In the genomic region with DNA sequence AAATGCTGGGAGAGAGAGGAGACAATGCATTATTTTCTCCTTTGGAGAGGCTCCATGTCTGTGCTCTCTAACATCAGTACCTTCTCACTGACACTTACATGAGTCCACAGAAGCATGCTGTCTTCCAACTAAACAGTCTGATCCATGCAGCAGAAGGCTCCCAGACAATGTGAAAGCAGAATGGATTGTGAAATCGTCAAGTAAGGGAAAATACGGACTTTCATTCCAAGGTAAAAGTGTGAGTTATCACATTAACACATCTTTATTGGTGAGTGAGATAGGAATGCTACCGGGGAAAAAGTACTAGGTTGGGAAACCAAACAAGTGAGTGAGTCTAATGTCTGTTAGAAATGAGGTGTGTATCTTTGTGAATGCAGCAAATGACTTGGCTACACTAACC, we compare ENCODE assay signal across 30 cellular contexts.
A peak's percentile ranks its signal among the peaks of the same experiment; 100 is the strongest.
DNase-seq lines count a peak whose midpoint lies in the region; ATAC-seq and TF ChIP-seq lines count a peak whose summit lies in the region.
"Had no signal": no experiment of that assay in that cellular context is flagged by ENCODE, and none has a peak within 500 bp of the region (broad histone marks: within the 10 kb centered on the region; RNA-seq: fewer than 3 reads in every experiment).

No MANE protein-coding gene starts in this region.

- H3K9me3 Mint-ChIP-seq in activated CD4-positive, alpha-beta T cell treated with anti-CD3 and anti-CD28 coated beads, Interleukin-2, amount 10 ng/mL, durations not matched to agents 7 days and 5 days, result no peaks in the 10 kb centered on the region
- H3K9me3 Mint-ChIP-seq: natural killer cell treated with Interleukin-12 subunit alpha and Interleukin-12 subunit beta and Interleukin-15 and Interleukin-18, amount 100 ng/mL, for 72 hours had no signal

- ATAC-seq in HG03095 (IDR thresholded peaks at IDR 0.05; ENCODE audit: unreplicated experiment), result no peak
- ATAC-seq in HG02938 (IDR thresholded peaks at IDR 0.05; ENCODE audit: unreplicated experiment), result no peak
- ATAC-seq: natural killer cell treated with Interleukin-12 subunit alpha and Interleukin-12 subunit beta and Interleukin-15 and Interleukin-18, amount 100 ng/mL, for 72 hours; Panc1; stimulated activated naive CD8-positive, alpha-beta T cell treated with anti-CD3 and anti-CD28 coated beads, Interleukin-15, Interleukin-2, amounts not matched to agents 100 U/mL and 50 U/mL, for 24 hours had no signal

- H3K27me3 ChIP-seq in left ventricle myocardium inferior (ENCODE audit: low read depth), result no peaks in the 10 kb centered on the region
- H3K27me3 ChIP-seq: BLaER1 treated with 17β-estradiol and CSF1 and Interleukin-3, amounts not matched to agents 10 nM and 100 nM; SJCRH30; testis; vagina had no signal

- POLR2A ChIA-PET in HEK293 (lab: Yijun Ruan, JAX), result no interaction called here
- POLR2A ChIA-PET in activated CD4-positive, alpha-beta T cell treated with anti-CD3 and anti-CD28 coated beads, Interleukin-2, amount 10 ng/mL, durations not matched to agents 7 days and 5 days (lab: Charles Lee), result no interaction called here

- H3K36me3 ChIP-seq in HEK293 (ENCODE audit: control insufficient read depth in 2 of 2, insufficient read depth in 1 of 2, low read length in 2 of 2) (no peaks in the 10 kb centered on the region), left ventricle myocardium inferior (no peaks in the 10 kb centered on the region)
- H3K36me3 ChIP-seq: BLaER1 treated with 17β-estradiol and CSF1 and Interleukin-3, amounts not matched to agents 10 nM and 100 nM; SJCRH30; vagina had no signal

- no peaks in the 10 kb centered on the region for H3K9me3 ChIP-seq in HEK293 (ENCODE audit: control insufficient read depth, insufficient read depth, low read depth, low read length)
- no peaks in the 10 kb centered on the region for H3K9me3 ChIP-seq in left ventricle myocardium inferior (replicated peaks)
- H3K9me3 ChIP-seq: BLaER1 treated with 17β-estradiol and CSF1 and Interleukin-3, amounts not matched to agents 10 nM and 100 nM; SJCRH30; testis; vagina had no signal

- no peak overlapping the region for H3K4me3 Mint-ChIP-seq in activated CD4-positive, alpha-beta T cell treated with anti-CD3 and anti-CD28 coated beads, Interleukin-2, amount 10 ng/mL, durations not matched to agents 7 days and 5 days
- H3K4me3 Mint-ChIP-seq: activated naive CD8-positive, alpha-beta T cell; natural killer cell treated with Interleukin-12 subunit alpha and Interleukin-12 subunit beta and Interleukin-15 and Interleukin-18, amount 100 ng/mL, for 72 hours had no signal

- peaks cover 31% of the 10 kb centered on the region for H3K27me3 Mint-ChIP-seq in activated CD4-positive, alpha-beta T cell treated with anti-CD3 and anti-CD28 coated beads, Interleukin-2, amount 10 ng/mL, durations not matched to agents 7 days and 5 days

- intact Hi-C loops in left ventricle myocardium inferior (cut with micrococcal nuclease), result no loop called here

- no peak for DNase-seq in coronary artery (ENCODE audit: low spot score)
- DNase-seq in left ventricle myocardium inferior, result no peak
- peak; percentile 47 for DNase-seq in renal cortical epithelial cell (ENCODE audit: low read depth)
- no peak for DNase-seq in activated CD4-positive, alpha-beta T cell treated with anti-CD3 and anti-CD28 coated beads, Interleukin-2, amount 10 ng/mL, durations not matched to agents 7 days and 5 days
- DNase-seq in NCI-H526 (lab: John Stamatoyannopoulos, UW), result no peak
- DNase-seq: activated effector memory CD4-positive, alpha-beta T cell treated with Interleukin-2 at 50 U/mL for 16 hours; aorta; caudate nucleus; cortex of kidney; effector memory CD4-positive, alpha-beta T cell; head of caudate nucleus; MV-4-11; NCI-H1436; NCI-H2081 treated with DMSO at 0.1 percent for 48 hours; NCI-H2227 treated with DMSO at 0.1 percent for 48 hours; NCI-H69; SJCRH30; stimulated activated CD4-positive, alpha-beta T cell treated with anti-CD3 and anti-CD28 coated beads, Interleukin-2, amount 100 ng/mL, for 24 hours; stimulated activated naive CD8-positive, alpha-beta T cell treated with anti-CD3 and anti-CD28 coated beads, Interleukin-15, Interleukin-2, amounts not matched to agents 100 U/mL and 50 U/mL, for 24 hours; T-helper 9 cell; testis had no signal

- H3K4me1 Mint-ChIP-seq in activated CD4-positive, alpha-beta T cell treated with anti-CD3 and anti-CD28 coated beads, Interleukin-2, amount 10 ng/mL, durations not matched to agents 7 days and 5 days, result no peaks in the 10 kb centered on the region

- H3K4me3 ChIP-seq in HEK293 (ENCODE audit: low read depth, low read length), result no peak overlapping the region
- H3K4me3 ChIP-seq in coronary artery, result peak overlapping the region; percentile 10
- H3K4me3 ChIP-seq in left ventricle myocardium inferior, result no peak overlapping the region
- H3K4me3 ChIP-seq: BLaER1 treated with 17β-estradiol and CSF1 and Interleukin-3, amounts not matched to agents 10 nM and 100 nM; SJCRH30; testis; vagina had no signal

- H3K27ac ChIP-seq in HEK293 (ENCODE audit: extremely low read depth, low read depth, low read length), result no peak overlapping the region
- H3K27ac ChIP-seq in coronary artery, result no peak overlapping the region
- peak overlapping the region; percentile 56 for H3K27ac ChIP-seq in left ventricle myocardium inferior (replicated peaks)
- H3K27ac ChIP-seq: BLaER1 treated with 17β-estradiol and CSF1 and Interleukin-3, amounts not matched to agents 10 nM and 100 nM; epithelial cell of prostate; SJCRH30; testis; vagina had no signal

- H3K36me3 Mint-ChIP-seq in activated CD4-positive, alpha-beta T cell treated with anti-CD3 and anti-CD28 coated beads, Interleukin-2, amount 10 ng/mL, durations not matched to agents 7 days and 5 days (ENCODE audit: low read depth), result no peaks in the 10 kb centered on the region
- H3K36me3 Mint-ChIP-seq: activated naive CD8-positive, alpha-beta T cell; natural killer cell treated with Interleukin-12 subunit alpha and Interleukin-12 subunit beta and Interleukin-15 and Interleukin-18, amount 100 ng/mL, for 72 hours had no signal

- no peak overlapping the region for H3K27ac Mint-ChIP-seq in activated CD4-positive, alpha-beta T cell treated with anti-CD3 and anti-CD28 coated beads, Interleukin-2, amount 10 ng/mL, durations not matched to agents 7 days and 5 days
- H3K27ac Mint-ChIP-seq: activated naive CD8-positive, alpha-beta T cell; natural killer cell treated with Interleukin-12 subunit alpha and Interleukin-12 subunit beta and Interleukin-15 and Interleukin-18, amount 100 ng/mL, for 72 hours had no signal

- TF ChIP-seq CTCF in HEK293 (tag by site-specific recombination; IDR thresholded peaks at IDR 0.05) (no peak), coronary artery (IDR thresholded peaks at IDR 0.05) (no peak), left ventricle myocardium inferior (IDR thresholded peaks at IDR 0.05; ENCODE audit: borderline replicate concordance) (no peak)

- CTCF ChIA-PET in HEK293 (lab: Yijun Ruan, JAX), result interaction anchor here (0.5 to 0.6 kb wide), 2 partner anchors 508 to 687 kb away, joined by 3 read pairs; no protein-coding TSS in a partner anchor
- CTCF ChIA-PET in activated CD4-positive, alpha-beta T cell treated with anti-CD3 and anti-CD28 coated beads, Interleukin-2, amount 10 ng/mL, durations not matched to agents 7 days and 5 days (lab: Charles Lee), result no interaction called here

- H3K4me1 ChIP-seq in HEK293 (ENCODE audit: control insufficient read depth, insufficient read depth, low read length) (no peaks in the 10 kb centered on the region), left ventricle myocardium inferior (peaks cover 37% of the 10 kb centered on the region)
- H3K4me1 ChIP-seq: BLaER1 treated with 17β-estradiol and CSF1 and Interleukin-3, amounts not matched to agents 10 nM and 100 nM; SJCRH30; testis; vagina had no signal

TF ChIP-seq in HEK293, 187 proteins besides CTCF, POLR2A, EP300 and RAD21:
- TF ChIP-seq PRDM1 (tag by site-specific recombination; IDR thresholded peaks at IDR 0.05) (peak; percentile 63), ZNF624 (tag by site-specific recombination; IDR thresholded peaks at IDR 0.05) (no peak)
